ENCODE assay signal across 8 cellular contexts in genomic region chr13:60174113-60174512, GRCh38. TPM values are rescaled to one million over a fixed set of nuclear protein-coding genes. Genes with fewer than 3 reads are reported as not detected.
"Had no signal": no experiment of that assay in that cellular context is flagged by ENCODE, and none has a peak within 500 bp of the region (broad histone marks: within the 10 kb centered on the region; RNA-seq: fewer than 3 reads in every experiment).

No MANE protein-coding gene starts in this region.

- H3K27me3 Mint-ChIP-seq: IgD-negative memory B cell had no signal

- H3K36me3 Mint-ChIP-seq: IgD-negative memory B cell had no signal

- H3K4me3 Mint-ChIP-seq: H9, IgD-negative memory B cell had no signal

- H3K9me3 Mint-ChIP-seq: H9 had no signal

- H3K4me1 Mint-ChIP-seq: IgD-negative memory B cell had no signal

- DNase-seq: GOT3, H9, HCEC 1CT, Kasumi-1, KG1 had no signal

- H3K27ac ChIP-seq: HL-60 had no signal

- FAIRE-seq: H54 had no signal

RNA-seq across cellular contexts. Expression of gene DIAPH3, which starts 10.4 kb away (rescaled TPM):
- polyA plus RNA-seq: IgD-negative memory B cell had no signal
